ENCODE assay signal across 8 cellular contexts in the genomic region with DNA sequence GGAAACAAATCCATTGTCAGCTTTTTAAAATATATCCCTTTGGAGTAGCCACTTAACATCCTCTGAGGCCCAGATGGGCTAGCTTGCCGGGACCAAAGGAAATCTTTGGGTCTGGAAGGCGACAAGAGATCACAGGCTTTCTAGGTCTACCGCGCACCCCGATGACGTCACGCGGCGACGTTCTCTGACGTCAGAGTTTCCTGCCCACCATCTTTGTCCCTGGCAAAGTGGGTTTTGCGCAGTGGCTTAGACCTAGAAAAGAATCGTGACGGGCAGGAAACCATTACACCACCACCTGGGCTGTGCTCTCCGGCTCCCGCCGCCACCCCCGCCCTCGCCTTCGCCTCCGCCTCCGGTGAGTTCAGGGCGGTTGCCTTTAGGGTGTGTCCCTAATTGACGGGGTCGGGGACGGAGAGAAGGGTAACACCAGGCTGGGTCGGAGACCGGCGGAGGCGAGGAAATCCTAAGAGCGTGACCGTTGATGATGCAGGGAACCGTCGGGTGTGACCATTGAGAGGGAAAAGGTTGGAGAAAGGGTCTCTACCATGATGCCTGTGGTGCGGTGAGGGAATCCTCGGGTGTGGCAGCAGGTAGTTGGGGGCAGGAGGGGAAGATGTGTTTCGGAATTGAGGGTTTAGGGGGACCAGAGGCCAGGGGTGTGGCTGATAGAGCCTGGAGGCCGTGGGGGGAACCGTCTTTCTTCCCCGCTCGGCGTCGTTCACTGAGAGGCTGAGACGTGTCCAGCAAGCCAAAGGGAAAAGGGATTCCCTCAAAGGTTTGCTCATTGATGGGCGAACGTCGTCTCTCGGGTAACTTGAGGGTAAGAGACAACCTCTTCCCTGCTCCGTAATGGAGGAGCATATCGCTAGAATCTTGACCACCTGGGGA.
DNase-seq lines count a peak whose midpoint lies in the region; ATAC-seq and TF ChIP-seq lines count a peak whose summit lies in the region.

Gene AP2B1, plus strand, starts transcription at position 249 of the 888 bp plus-strand sequence. CDS start 6,709 bp downstream, outside the sequence.

- peak; percentile 87 for ATAC-seq in GM19023 (IDR thresholded peaks at IDR 0.05; ENCODE audit: unreplicated experiment)
- ATAC-seq in HG03342 (IDR thresholded peaks at IDR 0.05; ENCODE audit: unreplicated experiment): peak; percentile 87
- peak; percentile 97 to 98 for ATAC-seq in activated CD4-positive, CD25-positive, alpha-beta regulatory T cell treated with anti-CD3 and anti-CD28 coated beads, Interleukin-2, amount 50 U/mL, for 24 hours

- no peak for TF ChIP-seq CTCF in AG09309 (IDR thresholded peaks at IDR 0.05; ENCODE audit: control insufficient read depth, insufficient read depth, low read depth, low read length, missing control alignments)

- peak; percentile 81 for DNase-seq in AG09309 (ENCODE audit: low read depth)
- DNase-seq in NCI-H446 treated with DMSO at 0.1 percent for 48 hours (lab: John Stamatoyannopoulos, UW): peak; percentile 79
- peak; percentile 96 for DNase-seq in cerebellar cortex (ENCODE audit: low spot score)
- DNase-seq in islet precursor cell: peak; percentile 98
- peak; percentile 91 to 99 (median 95) for DNase-seq in stimulated activated CD4-positive, alpha-beta T cell treated with anti-CD3 and anti-CD28 coated beads, Interleukin-12 subunit alpha, Interleukin-12 subunit beta, amount 100 ng/mL, for 48 hours (ENCODE audit: low read depth in 2 of 3, low spot score in 1 of 3)

- H3K4me3 ChIP-seq in AG09309 (ENCODE audit: control insufficient read depth, low read depth, low read length): peak within 1 kb of the TSS; percentile 95

Comparison
In these comparisons a context has a peak if more than half of its experiments do, and no peak if none do; other contexts are left out.
1. Peak in every context shown above with its lines: DNase-seq, ATAC-seq and H3K4me3 ChIP-seq.